18 cellular contexts compared by ENCODE assay signal in the genomic region with DNA sequence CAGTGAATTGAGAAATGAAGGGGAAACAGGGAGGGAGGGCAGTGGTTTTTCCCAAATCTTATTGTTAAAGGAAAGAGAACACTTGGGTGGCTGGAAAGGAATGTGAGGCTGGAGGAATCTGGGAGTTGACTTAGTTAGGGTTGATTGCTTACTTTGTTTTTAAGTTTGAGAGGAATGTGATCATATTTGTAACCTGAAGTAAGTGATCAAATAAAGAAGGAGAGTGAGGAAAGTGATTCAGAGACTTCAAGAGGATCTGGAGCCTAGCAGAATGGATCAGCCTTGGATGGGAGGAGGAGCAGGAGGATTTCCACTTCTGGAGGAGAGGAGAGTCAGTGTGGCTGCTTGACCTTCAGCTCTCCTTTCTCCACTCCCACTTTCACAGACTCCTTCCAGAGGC. TPM values are rescaled to one million over a fixed set of nuclear protein-coding genes. Genes with fewer than 3 reads are reported as not detected.
DNase-seq lines count a peak whose midpoint lies in the region; ATAC-seq and TF ChIP-seq lines count a peak whose summit lies in the region.
"Had no signal": no experiment of that assay in that cellular context is flagged by ENCODE, and none has a peak within 500 bp of the region (broad histone marks: within the 10 kb centered on the region; RNA-seq: fewer than 3 reads in every experiment).

No MANE protein-coding gene starts in this region.

- H3K9me3 ChIP-seq in HEK293 (ENCODE audit: control insufficient read depth, insufficient read depth, low read depth, low read length): no peaks in the 10 kb centered on the region

- no peak for ATAC-seq in left ventricle myocardium superior
- ATAC-seq in HG02642 (IDR thresholded peaks at IDR 0.05; ENCODE audit: poor library complexity, unreplicated experiment): no peak
- no peak for ATAC-seq in stimulated activated naive CD8-positive, alpha-beta T cell treated with anti-CD3 and anti-CD28 coated beads, Interleukin-15, Interleukin-2, amounts not matched to agents 100 U/mL and 50 U/mL, for 24 hours
- ATAC-seq: gastroesophageal sphincter; naive thymus-derived CD4-positive, alpha-beta T cell had no signal

- no peak overlapping the region for H3K4me3 Mint-ChIP-seq in type B pancreatic cell
- H3K4me3 Mint-ChIP-seq: CD8-positive, alpha-beta memory T cell; naive thymus-derived CD4-positive, alpha-beta T cell had no signal

- no peaks in the 10 kb centered on the region for H3K4me1 Mint-ChIP-seq in type B pancreatic cell (ENCODE audit: unreplicated experiment)
- H3K4me1 Mint-ChIP-seq: CD8-positive, alpha-beta memory T cell had no signal

- in situ Hi-C loops in astrocyte of the spinal cord (cut with HindIII; ENCODE audit: low sequenced_read_pairs): no loop called here

- no peaks in the 10 kb centered on the region for H3K36me3 ChIP-seq in HEK293 (ENCODE audit: control insufficient read depth in 2 of 2, insufficient read depth in 1 of 2, low read length in 2 of 2)
- H3K36me3 ChIP-seq: gastroesophageal sphincter had no signal

- POLR2A ChIA-PET in HEK293 (lab: Yijun Ruan, JAX): no interaction called here

- no peak overlapping the region for H3K27ac ChIP-seq in HEK293 (ENCODE audit: extremely low read depth, low read depth, low read length)
- H3K27ac ChIP-seq: gastroesophageal sphincter, skin epidermis had no signal

- H3K36me3 Mint-ChIP-seq in type B pancreatic cell: peaks cover 6% of the 10 kb centered on the region

- no peaks in the 10 kb centered on the region for H3K27me3 Mint-ChIP-seq in type B pancreatic cell

- no peak for TF ChIP-seq CTCF in HEK293 (tag by site-specific recombination; IDR thresholded peaks at IDR 0.05)
- no peak for TF ChIP-seq CTCF in astrocyte of the spinal cord (IDR thresholded peaks at IDR 0.05; ENCODE audit: low read depth, low read length)
- no peak for TF ChIP-seq CTCF in type B pancreatic cell (conservative IDR thresholded peaks at IDR 0.05)

- CTCF ChIA-PET in HEK293 (lab: Yijun Ruan, JAX): interaction anchor here (0.7 to 1.4 kb wide), 2 partner anchors 23 to 55 kb away, joined by 4 read pairs; no protein-coding TSS in a partner anchor

- H3K4me1 ChIP-seq in HEK293 (ENCODE audit: control insufficient read depth, insufficient read depth, low read length): no peaks in the 10 kb centered on the region

- peak overlapping the region; percentile 13 for H3K27ac Mint-ChIP-seq in type B pancreatic cell
- H3K27ac Mint-ChIP-seq: CD8-positive, alpha-beta memory T cell had no signal

- intact Hi-C loops in left ventricle myocardium superior (cut with micrococcal nuclease): no loop called here

- H3K9me3 Mint-ChIP-seq in type B pancreatic cell: peaks cover 8% of the 10 kb centered on the region

- H3K4me3 ChIP-seq in HEK293 (ENCODE audit: low read depth, low read length) (no peak overlapping the region), astrocyte of the spinal cord (ENCODE audit: low read depth, low read length) (no peak overlapping the region)
- H3K4me3 ChIP-seq: gastroesophageal sphincter, skin epidermis had no signal

- peak; percentile 5 for DNase-seq in astrocyte of the spinal cord (ENCODE audit: low read depth, low spot score)
- DNase-seq in left kidney (ENCODE audit: low read depth, low spot score): peak; percentile 10
- DNase-seq in type B pancreatic cell (ENCODE audit: extremely low spot score, unreplicated experiment): no peak
- DNase-seq in NCI-H2171 treated with DMSO at 0.1 percent for 48 hours (lab: John Stamatoyannopoulos, UW): no peak
- DNase-seq in left ventricle myocardium superior: no peak
- no peak for DNase-seq in stimulated activated naive CD8-positive, alpha-beta T cell treated with anti-CD3 and anti-CD28 coated beads, Interleukin-15, Interleukin-2, amounts not matched to agents 100 U/mL and 50 U/mL, for 24 hours
- DNase-seq: activated CD4-positive, alpha-beta T cell treated with anti-CD3 and anti-CD28 coated beads, Interleukin-2, amount 50 U/mL, for 4 hours; CD8-positive, alpha-beta memory T cell; islet precursor cell; Karpas-422; naive thymus-derived CD4-positive, alpha-beta T cell; NCI-H1930; NCI-H774; T1000 had no signal

TF ChIP-seq in HEK293, 187 proteins besides CTCF, POLR2A, EP300 and RAD21:
- peak; percentile 84; the same call in 1 of the 2 replicates for TF ChIP-seq PRDM1 (tag by site-specific recombination; IDR thresholded peaks at IDR 0.05)
- TF ChIP-seq ZNF791 (tag by site-specific recombination; IDR thresholded peaks at IDR 0.05): no peak
- TF ChIP-seq PRDM10 (tag by site-specific recombination; IDR thresholded peaks at IDR 0.05): peak; percentile 24; the same call in 1 of the 2 replicates
- TF ChIP-seq KLF16 (tag by site-specific recombination; IDR thresholded peaks at IDR 0.05): no peak
- 0 out of 2 replicates have a peak, but pooled peaks have one; percentile 26 for TF ChIP-seq ZBTB17 (tag by site-specific recombination; IDR thresholded peaks at IDR 0.05)
- TF ChIP-seq ZNF529 (tag by site-specific recombination; IDR thresholded peaks at IDR 0.05; ENCODE audit: insufficient replicate concordance): no peak
- no peak for TF ChIP-seq ZFP37 (tag by site-specific recombination; IDR thresholded peaks at IDR 0.05)

RNA-seq across cellular contexts. Expression of gene LRP6, which starts 6.0 kb away (rescaled TPM):
- 57.7 and 64.0 TPM in 2 replicates for total RNA-seq in type B pancreatic cell (ENCODE audit: low replicate concordance)
- 27.3 TPM for total RNA-seq in left ventricle myocardium superior

Comparison
In these comparisons a context has a peak if more than half of its experiments do, and no peak if none do; other contexts are left out.
1. DNase-seq: peak in astrocyte of the spinal cord (single experiment) and left kidney (single experiment); none in type B pancreatic cell (single experiment), NCI-H2171 treated with DMSO at 0.1 percent for 48 hours (single experiment), left ventricle myocardium superior (single experiment) and stimulated activated naive CD8-positive, alpha-beta T cell treated with anti-CD3 and anti-CD28 coated beads, Interleukin-15, Interleukin-2, amounts not matched to agents 100 U/mL and 50 U/mL, for 24 hours (single experiment).